ENCODE assay signal across 11 cellular contexts in genomic region chr17:1630662-1631061, GRCh38. TPM values are rescaled to one million over a fixed set of nuclear protein-coding genes. Genes with fewer than 3 reads are reported as not detected.
DNase-seq lines count a peak whose midpoint lies in the region; ATAC-seq and TF ChIP-seq lines count a peak whose summit lies in the region.
"Had no signal": no experiment of that assay in that cellular context is flagged by ENCODE, and none has a peak within 500 bp of the region (broad histone marks: within the 10 kb centered on the region; RNA-seq: fewer than 3 reads in every experiment).

No MANE protein-coding gene starts in this region.

- ATAC-seq in HG03457 (IDR thresholded peaks at IDR 0.05; ENCODE audit: unreplicated experiment), result no peak

- no peak overlapping the region for H3K27ac ChIP-seq in breast epithelium
- H3K27ac ChIP-seq: cardiac muscle cell had no signal

- CTCF ChIA-PET in MCF 10A (lab: Yijun Ruan, JAX), result interaction anchor here (0.5 to 5.1 kb wide), 13 partner anchors 7 to 1282 kb away, joined by 3 to 79 read pairs (median 4); partner anchors contain the start of gene SCARF1

- no peak overlapping the region for H3K4me3 ChIP-seq in breast epithelium
- H3K4me3 ChIP-seq: cardiac muscle cell had no signal

- intact Hi-C loops in MCF 10A (cut with micrococcal nuclease), result loop anchor here (1.0 to 5.0 kb wide), 3 partner anchors 56 to 373 kb away; partner anchors contain the start of gene INPP5K
- intact Hi-C loops in breast epithelium (cut with DNase I; ENCODE audit: low total_unique reads), result no loop called here
- intact Hi-C loops in activated T-helper 2 cell treated with anti-CD3 and anti-CD28 coated beads, Interferon-gamma antibody, Interleukin-2, Interleukin-4, amounts not matched to agents 10 μg/mL and 5 μg/mL and 100 μg/mL, durations not matched to agents 14 hours and 24 hours and 36 hours (cut with micrococcal nuclease), result loop anchor here (1.0 to 10.0 kb wide), 2 partner anchors 56 to 266 kb away; no protein-coding TSS in a partner anchor

- BruUV-seq in MCF 10A (replicated peaks; lab: Mats Ljungman, UMichigan), result no TSS peak

- H3K36me3 ChIP-seq in breast epithelium, result no peaks in the 10 kb centered on the region
- H3K36me3 ChIP-seq: BE2C, cardiac muscle cell had no signal

- H3K27ac Mint-ChIP-seq in MCF 10A (ENCODE audit: low read depth, unreplicated experiment) (no peak overlapping the region), glutamatergic neuron (ENCODE audit: unreplicated experiment) (no peak overlapping the region), type B pancreatic cell (peak overlapping the region; percentile 51)
- H3K27ac Mint-ChIP-seq in activated T-helper 2 cell treated with anti-CD3 and anti-CD28 coated beads, Interferon-gamma antibody, Interleukin-2, Interleukin-4, amounts not matched to agents 10 μg/mL and 5 μg/mL and 100 μg/mL, durations not matched to agents 14 hours and 24 hours and 36 hours, result no peak overlapping the region

- peaks cover 20% of the 10 kb centered on the region for H3K36me3 Mint-ChIP-seq in MCF 10A (ENCODE audit: insufficient read depth, unreplicated experiment)
- H3K36me3 Mint-ChIP-seq in glutamatergic neuron (ENCODE audit: unreplicated experiment), result no peaks in the 10 kb centered on the region
- no peaks in the 10 kb centered on the region for H3K36me3 Mint-ChIP-seq in type B pancreatic cell
- H3K36me3 Mint-ChIP-seq in activated T-helper 2 cell treated with anti-CD3 and anti-CD28 coated beads, Interferon-gamma antibody, Interleukin-2, Interleukin-4, amounts not matched to agents 10 μg/mL and 5 μg/mL and 100 μg/mL, durations not matched to agents 14 hours and 24 hours and 36 hours (ENCODE audit: low read depth), result no peaks in the 10 kb centered on the region

- peaks cover 23% of the 10 kb centered on the region for H3K4me1 Mint-ChIP-seq in MCF 10A (ENCODE audit: insufficient read depth, unreplicated experiment)
- H3K4me1 Mint-ChIP-seq in glutamatergic neuron (ENCODE audit: low read depth, unreplicated experiment), result peaks cover 17% of the 10 kb centered on the region
- H3K4me1 Mint-ChIP-seq in type B pancreatic cell (ENCODE audit: unreplicated experiment), result peaks cover 18% of the 10 kb centered on the region
- peaks cover 9% of the 10 kb centered on the region for H3K4me1 Mint-ChIP-seq in activated T-helper 2 cell treated with anti-CD3 and anti-CD28 coated beads, Interferon-gamma antibody, Interleukin-2, Interleukin-4, amounts not matched to agents 10 μg/mL and 5 μg/mL and 100 μg/mL, durations not matched to agents 14 hours and 24 hours and 36 hours (ENCODE audit: low read depth)

- H3K9me3 Mint-ChIP-seq in MCF 10A (ENCODE audit: unreplicated experiment) (no peaks in the 10 kb centered on the region), glutamatergic neuron (ENCODE audit: unreplicated experiment) (peaks cover 13% of the 10 kb centered on the region), type B pancreatic cell (no peaks in the 10 kb centered on the region)
- H3K9me3 Mint-ChIP-seq in activated T-helper 2 cell treated with anti-CD3 and anti-CD28 coated beads, Interferon-gamma antibody, Interleukin-2, Interleukin-4, amounts not matched to agents 10 μg/mL and 5 μg/mL and 100 μg/mL, durations not matched to agents 14 hours and 24 hours and 36 hours, result no peaks in the 10 kb centered on the region

- H3K27me3 ChIP-seq in breast epithelium, result no peaks in the 10 kb centered on the region
- H3K27me3 ChIP-seq: BE2C, cardiac muscle cell had no signal

- DNase-seq in MCF 10A (ENCODE audit: unreplicated experiment) (peak; percentile 31), breast epithelium (ENCODE audit: low spot score in 2 of 2) (no peak), NOMO-1 (lab: John Stamatoyannopoulos, UW; ENCODE audit: unreplicated experiment in 2 of 2) (peak; percentile 26 to 31), glutamatergic neuron (no peak), type B pancreatic cell (ENCODE audit: extremely low spot score, unreplicated experiment) (no peak)
- DNase-seq in central memory CD4-positive, alpha-beta T cell, result no peak
- DNase-seq in activated T-helper 2 cell treated with anti-CD3 and anti-CD28 coated beads, Interferon-gamma antibody, Interleukin-2, Interleukin-4, amounts not matched to agents 10 μg/mL and 5 μg/mL and 100 μg/mL, durations not matched to agents 14 hours and 24 hours and 36 hours (ENCODE audit: low spot score), result no peak
- DNase-seq: NCI-H446 treated with DMSO at 0.1 percent for 48 hours had no signal

- no peaks in the 10 kb centered on the region for H3K27me3 Mint-ChIP-seq in MCF 10A (ENCODE audit: insufficient read depth, unreplicated experiment)
- peaks cover 14% of the 10 kb centered on the region for H3K27me3 Mint-ChIP-seq in glutamatergic neuron (ENCODE audit: unreplicated experiment)
- peaks cover 41% of the 10 kb centered on the region for H3K27me3 Mint-ChIP-seq in type B pancreatic cell
- peaks cover 31% of the 10 kb centered on the region for H3K27me3 Mint-ChIP-seq in activated T-helper 2 cell treated with anti-CD3 and anti-CD28 coated beads, Interferon-gamma antibody, Interleukin-2, Interleukin-4, amounts not matched to agents 10 μg/mL and 5 μg/mL and 100 μg/mL, durations not matched to agents 14 hours and 24 hours and 36 hours (ENCODE audit: low read depth)

- POLR2A ChIA-PET in MCF 10A (lab: Yijun Ruan, JAX), result interaction anchor here (0.6 to 7.0 kb wide), 3 partner anchors 19 to 114 kb away, joined by 3 to 58 read pairs (median 3); partner anchors contain the start of genes INPP5K and RILP

- no peaks in the 10 kb centered on the region for H3K9me3 ChIP-seq in breast epithelium
- H3K9me3 ChIP-seq: BE2C had no signal

- no peak for TF ChIP-seq POLR2A in breast epithelium (IDR thresholded peaks at IDR 0.05)

- TF ChIP-seq CTCF in MCF 10A (IDR thresholded peaks at IDR 0.05; ENCODE audit: unreplicated experiment), result no peak
- TF ChIP-seq CTCF in breast epithelium (IDR thresholded peaks at IDR 0.05), result no peak
- no peak for TF ChIP-seq CTCF in glutamatergic neuron (IDR thresholded peaks at IDR 0.05; ENCODE audit: partially characterized antibody, unreplicated experiment)
- TF ChIP-seq CTCF in type B pancreatic cell (conservative IDR thresholded peaks at IDR 0.05), result no peak

- H3K4me3 Mint-ChIP-seq in MCF 10A (ENCODE audit: unreplicated experiment), result peak overlapping the region; percentile 95
- H3K4me3 Mint-ChIP-seq in glutamatergic neuron (ENCODE audit: unreplicated experiment), result peak overlapping the region; percentile 63
- peak overlapping the region; percentile 88 for H3K4me3 Mint-ChIP-seq in type B pancreatic cell
- no peak overlapping the region for H3K4me3 Mint-ChIP-seq in activated T-helper 2 cell treated with anti-CD3 and anti-CD28 coated beads, Interferon-gamma antibody, Interleukin-2, Interleukin-4, amounts not matched to agents 10 μg/mL and 5 μg/mL and 100 μg/mL, durations not matched to agents 14 hours and 24 hours and 36 hours (ENCODE audit: low read depth)

- peaks cover 0 to 12% of the 10 kb centered on the region in 2 donors for H3K4me1 ChIP-seq in breast epithelium
- H3K4me1 ChIP-seq: BE2C had no signal

RNA-seq across cellular contexts. Expression of gene SLC43A2, which starts 2.0 kb away (rescaled TPM):
- total RNA-seq in MCF 10A (2022) (3.1 and 5.6 TPM in 2 replicates), breast epithelium (10 to 100 TPM; 13.8 to 18.9 (median 14.9) TPM), glutamatergic neuron (ENCODE audit: unreplicated experiment) (31.3 TPM), type B pancreatic cell (ENCODE audit: low replicate concordance) (23.5 and 28.6 TPM in 2 replicates)
- 2.3 and 2.4 TPM in 2 replicates for total RNA-seq in activated T-helper 2 cell treated with anti-CD3 and anti-CD28 coated beads, Interferon-gamma antibody, Interleukin-2, Interleukin-4, amounts not matched to agents 10 μg/mL and 5 μg/mL and 100 μg/mL, durations not matched to agents 14 hours and 24 hours and 36 hours

RNA-seq across cellular contexts. Expression of gene SCARF1, which starts 14.9 kb away (rescaled TPM):
- 0.40 and 0.47 TPM in 2 replicates for total RNA-seq in MCF 10A (2022)
- total RNA-seq in breast epithelium, result 10 to 100 TPM in 1 of 3 donors, 1 to 10 TPM in 2; 4.2 to 11.5 (median 6.6) TPM
- total RNA-seq in glutamatergic neuron (ENCODE audit: unreplicated experiment), result 4.0 TPM
- 0.97 and 1.3 TPM in 2 replicates for total RNA-seq in type B pancreatic cell (ENCODE audit: low replicate concordance)
- 3.3 and 3.4 TPM in 2 replicates for total RNA-seq in activated T-helper 2 cell treated with anti-CD3 and anti-CD28 coated beads, Interferon-gamma antibody, Interleukin-2, Interleukin-4, amounts not matched to agents 10 μg/mL and 5 μg/mL and 100 μg/mL, durations not matched to agents 14 hours and 24 hours and 36 hours

RNA-seq across cellular contexts. Expression of gene RILP, which starts 19.0 kb away (rescaled TPM):
- total RNA-seq in MCF 10A (2022) (1.6 and 2.6 TPM in 2 replicates), breast epithelium (10 to 100 TPM; 15.4 to 42.7 (median 31.1) TPM), glutamatergic neuron (ENCODE audit: unreplicated experiment) (4.2 TPM), type B pancreatic cell (ENCODE audit: low replicate concordance) (5.9 and 6.4 TPM in 2 replicates)
- total RNA-seq in activated T-helper 2 cell treated with anti-CD3 and anti-CD28 coated beads, Interferon-gamma antibody, Interleukin-2, Interleukin-4, amounts not matched to agents 10 μg/mL and 5 μg/mL and 100 μg/mL, durations not matched to agents 14 hours and 24 hours and 36 hours, result 8.2 and 8.9 TPM in 2 replicates

RNA-seq across cellular contexts. Expression of gene PRPF8, which starts 54.0 kb away (rescaled TPM):
- 239 and 261 TPM in 2 replicates for total RNA-seq in MCF 10A (2022)
- 100 to 1,000 TPM; 173 to 183 (median 176) TPM for total RNA-seq in breast epithelium
- 297 TPM for total RNA-seq in glutamatergic neuron (ENCODE audit: unreplicated experiment)
- total RNA-seq in type B pancreatic cell (ENCODE audit: low replicate concordance), result 277 and 321 TPM in 2 replicates
- 435 and 439 TPM in 2 replicates for total RNA-seq in activated T-helper 2 cell treated with anti-CD3 and anti-CD28 coated beads, Interferon-gamma antibody, Interleukin-2, Interleukin-4, amounts not matched to agents 10 μg/mL and 5 μg/mL and 100 μg/mL, durations not matched to agents 14 hours and 24 hours and 36 hours

Comparison
In these comparisons a context has a peak if more than half of its experiments do, and no peak if none do; other contexts are left out.
1. DNase-seq: peak in MCF 10A (single experiment) and NOMO-1 (2 of 2); none in breast epithelium (0 of 2), glutamatergic neuron (single experiment), type B pancreatic cell (single experiment), central memory CD4-positive, alpha-beta T cell (single experiment) and activated T-helper 2 cell treated with anti-CD3 and anti-CD28 coated beads, Interferon-gamma antibody, Interleukin-2, Interleukin-4, amounts not matched to agents 10 μg/mL and 5 μg/mL and 100 μg/mL, durations not matched to agents 14 hours and 24 hours and 36 hours (single experiment).